In genomic region chr4:185117300-185117934, GRCh38 we compare ENCODE assay signal across 25 cellular contexts. TPM values are rescaled to one million over a fixed set of nuclear protein-coding genes. Genes with fewer than 3 reads are reported as not detected.
DNase-seq lines count a peak whose midpoint lies in the region; ATAC-seq, FAIRE-seq and TF ChIP-seq lines count a peak whose summit lies in the region.
"Had no signal": no experiment of that assay in that cellular context is flagged by ENCODE, and none has a peak within 500 bp of the region (broad histone marks: within the 10 kb centered on the region; RNA-seq: fewer than 3 reads in every experiment).

No MANE protein-coding gene starts in this region.

- TF ChIP-seq POLR2A in K562 (conservative IDR thresholded peaks at IDR 0.05), result no peak

- no peak for TF ChIP-seq CTCF in K562 (IDR thresholded peaks at IDR 0.05 in 2 of 3, conservative IDR thresholded peaks at IDR 0.05 in 1 of 3; ENCODE audit: insufficient read depth in 2 of 3, low read depth in 1 of 3, low read length in 3 of 3)
- no peak for TF ChIP-seq CTCF in nephron (IDR thresholded peaks at IDR 0.05; ENCODE audit: unreplicated experiment in 3 of 3)

- no peaks in the 10 kb centered on the region for H3K9me3 ChIP-seq in BLaER1 treated with 17β-estradiol and CSF1 and Interleukin-3, amounts not matched to agents 10 nM and 100 nM (replicated peaks in 1 of 11)
- H3K9me3 ChIP-seq in K562 (replicated peaks; ENCODE audit: control insufficient read depth, insufficient read depth, low read depth, low read length), result no peaks in the 10 kb centered on the region
- H3K9me3 ChIP-seq: BE2C had no signal

- no peaks in the 10 kb centered on the region for H3K9me1 ChIP-seq in K562 (ENCODE audit: control insufficient read depth, insufficient read depth, low read length)

- TF ChIP-seq RAD21 in K562 (CRISPR knock-in tag; conservative IDR thresholded peaks at IDR 0.05 in 1 of 2, IDR thresholded peaks at IDR 0.05 in 1 of 2), result no peak

- no peaks in the 10 kb centered on the region for H4K20me1 ChIP-seq in BLaER1 treated with 17β-estradiol and CSF1 and Interleukin-3, amounts not matched to agents 10 nM and 100 nM
- H4K20me1 ChIP-seq in K562 (replicated peaks; ENCODE audit: control insufficient read depth, insufficient read depth, low read length), result no peaks in the 10 kb centered on the region

- no peak overlapping the region for H3K27ac ChIP-seq in BLaER1 treated with 17β-estradiol and CSF1 and Interleukin-3, amounts not matched to agents 10 nM and 100 nM
- 0 out of 3 replicates have a peak overlapping the region, but pooled peaks have one; percentile 11 for H3K27ac ChIP-seq in K562 (ENCODE audit: extremely low read depth, low read depth, low read length)
- H3K27ac ChIP-seq: HL-60 had no signal

- H3K27me3 ChIP-seq in BLaER1 treated with 17β-estradiol and CSF1 and Interleukin-3, amounts not matched to agents 10 nM and 100 nM, result no peaks in the 10 kb centered on the region
- H3K27me3 ChIP-seq in K562 (ENCODE audit: control insufficient read depth in 2 of 2, insufficient read depth in 2 of 2, low read length in 2 of 2), result no peaks in the 10 kb centered on the region
- H3K27me3 ChIP-seq: BE2C had no signal

- no peak overlapping the region for H3K4me3 ChIP-seq in BLaER1 treated with 17β-estradiol and CSF1 and Interleukin-3, amounts not matched to agents 10 nM and 100 nM
- no peak overlapping the region for H3K4me3 ChIP-seq in K562

- peak overlapping the region; percentile 34 to 70 (median 67) for H3K27ac Mint-ChIP-seq in nephron
- H3K27ac Mint-ChIP-seq: CD4-positive, CD25-positive, alpha-beta regulatory T cell had no signal

- no peaks in the 10 kb centered on the region for H3K79me2 ChIP-seq in K562 (ENCODE audit: control insufficient read depth, insufficient read depth, low read length)

- H3K4me3 Mint-ChIP-seq in nephron, result no peak overlapping the region
- H3K4me3 Mint-ChIP-seq: CD4-positive, CD25-positive, alpha-beta regulatory T cell had no signal

- H3K4me1 ChIP-seq in BLaER1 treated with 17β-estradiol and CSF1 and Interleukin-3, amounts not matched to agents 10 nM and 100 nM, result peaks cover 12 to 28% (median 23%) of the 10 kb centered on the region in 10 experiments
- peaks cover 5 to 38% of the 10 kb centered on the region in 2 experiments for H3K4me1 ChIP-seq in K562 (replicated peaks in 1 of 2; ENCODE audit: control insufficient read depth in 2 of 2, insufficient read depth in 2 of 2, low read length in 2 of 2)

- in situ Hi-C loops in K562 (cut with MboI), result no loop called here

- DNase-seq in NCI-H82 (lab: John Stamatoyannopoulos, UW), result peak; percentile 12
- no peak for DNase-seq in NCI-H82 treated with DMSO at 0.1 percent for 48 hours (lab: John Stamatoyannopoulos, UW; ENCODE audit: unreplicated experiment)
- peak in 2 of 4 experiments; percentile 68 to 84 for DNase-seq in K562 (ENCODE audit: extremely low read depth in 1 of 4, low spot score in 3 of 4)
- no peak for DNase-seq in activated CD4-positive, alpha-beta T cell treated with anti-CD3 and anti-CD28 coated beads, Interleukin-2, amount 50 U/mL, for 1 hour
- no peak for DNase-seq in hypothalamus (lab: John Stamatoyannopoulos, UW)
- DNase-seq in OCI-M1 (lab: John Stamatoyannopoulos, UW), result no peak
- DNase-seq: 8988T; ACHN; BE2C; CD4-positive, CD25-positive, alpha-beta regulatory T cell; GOT3; HCEC 1CT; Karpas-422; NCI-H1092 treated with DMSO at 0.1 percent for 48 hours; NCI-H1436; NCI-H187 treated with DMSO at 0.1 percent for 48 hours; NCI-H446; NCI-H524 treated with DMSO at 0.1 percent for 48 hours; NCI-H774; RPMI8226; SHP77 had no signal

- FAIRE-seq in K562 (lab: Jason Lieb, UNC), result peak; percentile 79
- FAIRE-seq: GM18507 had no signal

- peak overlapping the region; percentile 55 for H2AFZ ChIP-seq in K562 (ENCODE audit: low read depth, low read length)

- peak; percentile 80 for ATAC-seq in K562

- peaks cover 45% of the 10 kb centered on the region for H3K4me1 Mint-ChIP-seq in nephron

- POLR2A ChIA-PET in K562 (lab: Yijun Ruan, JAX), result interaction anchor here (0.5 kb wide), 1 partner anchor 910 kb away, joined by 3 read pairs; no protein-coding TSS in a partner anchor

- intact Hi-C loops in K562 (cut with micrococcal nuclease), result no loop called here

- H3K9me3 Mint-ChIP-seq in nephron, result no peaks in the 10 kb centered on the region
- H3K9me3 Mint-ChIP-seq: CD4-positive, CD25-positive, alpha-beta regulatory T cell had no signal

- H3K36me3 ChIP-seq in BLaER1 treated with 17β-estradiol and CSF1 and Interleukin-3, amounts not matched to agents 10 nM and 100 nM, result no peaks in the 10 kb centered on the region
- no peaks in the 10 kb centered on the region for H3K36me3 ChIP-seq in K562 (ENCODE audit: control insufficient read depth, insufficient read depth, low read length)
- H3K36me3 ChIP-seq: BE2C had no signal

- WGBS in K562 (ENCODE audit: insufficient coverage, low coverage, missing lambda C conversion rate), result 16% methylated on average over 6 of the region's 7 CpGs

- H3K36me3 Mint-ChIP-seq in nephron (ENCODE audit: low read depth), result no peaks in the 10 kb centered on the region
- H3K36me3 Mint-ChIP-seq: CD4-positive, CD25-positive, alpha-beta regulatory T cell had no signal

- CTCF ChIA-PET in K562 (lab: Yijun Ruan, JAX; ENCODE audit: low intra/inter-chr PET ratio), result interaction anchor here (1.3 kb wide), 1 partner anchor 78 kb away, joined by 3 read pairs; no protein-coding TSS in a partner anchor

- H3K9ac ChIP-seq in BLaER1 treated with 17β-estradiol and CSF1 and Interleukin-3, amounts not matched to agents 10 nM and 100 nM, result no peak overlapping the region
- 0 out of 4 replicates have a peak overlapping the region, but pooled peaks of 1 of the 2 experiments have one; percentile 8 for H3K9ac ChIP-seq in K562 (ENCODE audit: insufficient read depth in 1 of 2, low read depth in 2 of 2, low read length in 2 of 2)

- H3K27me3 Mint-ChIP-seq in nephron (ENCODE audit: low read depth), result no peaks in the 10 kb centered on the region

- BruUV-seq in K562 (replicated peaks; lab: Mats Ljungman, UMichigan), result no TSS peak

- H3K4me2 ChIP-seq in BLaER1 treated with 17β-estradiol and CSF1 and Interleukin-3, amounts not matched to agents 10 nM and 100 nM, result peak overlapping the region in 7 of 11 experiments; percentile 4 to 54 (median 38); a peak in 10 of 22 replicates
- peak overlapping the region; percentile 43; the same call in 1 of the 2 replicates for H3K4me2 ChIP-seq in K562 (ENCODE audit: insufficient read depth, low read length)

- TF ChIP-seq EP300 in K562 (IDR thresholded peaks at IDR 0.05; ENCODE audit: low read length), result no peak

TF ChIP-seq in K562, 482 proteins besides CTCF, POLR2A, EP300 and RAD21 (continues in another document):
- TF ChIP-seq STAT5B (CRISPR knock-in tag; IDR thresholded peaks at IDR 0.05) (no peak), KDM1A (IDR thresholded peaks at IDR 0.05) (0 out of 4 replicates have a peak, but pooled peaks of 1 of the 2 experiments have one; percentile 12), ZNF12 (CRISPR knock-in tag; IDR thresholded peaks at IDR 0.05) (no peak), ZNF589 (CRISPR knock-in tag; IDR thresholded peaks at IDR 0.05; ENCODE audit: low read depth) (no peak), ZNF561 (CRISPR knock-in tag; conservative IDR thresholded peaks at IDR 0.05) (no peak), ZNF347 (CRISPR knock-in tag; IDR thresholded peaks at IDR 0.05; ENCODE audit: low read depth) (no peak), ELK3 (CRISPR knock-in tag; IDR thresholded peaks at IDR 0.05) (no peak), MNT (conservative IDR thresholded peaks at IDR 0.05) (no peak), ZNF174 (CRISPR knock-in tag; IDR thresholded peaks at IDR 0.05) (no peak), GTF2F1 (IDR thresholded peaks at IDR 0.05; ENCODE audit: low read depth, low read length) (no peak), ZNF41 (CRISPR knock-in tag; conservative IDR thresholded peaks at IDR 0.05) (no peak)

RNA-seq across cellular contexts. Expression of gene SLC25A4, which starts 25.6 kb away (rescaled TPM):
- total RNA-seq in K562 (2011; cell fraction: chromatin; rRNA removed; ENCODE audit: low replicate concordance), result 11.5 and 23.4 TPM in 2 replicates
- 18.2 and 20.8 TPM in 2 replicates for total RNA-seq in K562 (2011; cell fraction: nucleolus; rRNA removed)
- 18.3 and 19.0 TPM in 2 replicates for total RNA-seq in K562 (2011; cell fraction: nucleoplasm; rRNA removed)
- total RNA-seq in K562 (2014; rRNA removed) (18.2 and 24.5 TPM in 2 replicates), K562 (2014; rRNA removed; fragmentation: Illumina TruSeq; extraction: Trizol) (17.7 and 19.5 TPM in 2 replicates), K562 (2015; rRNA removed; fragmentation: Illumina TruSeq; extraction: Trizol) (16.9 and 19.6 TPM in 2 replicates), K562 (2021) (28.4 and 30.3 TPM in 2 replicates)
- polyA plus RNA-seq in K562 (2011; rRNA removed) (28.6 and 29.8 TPM in 2 replicates), K562 (2014; fragmentation: Illumina TruSeq; extraction: Trizol) (17.5 and 19.7 TPM in 2 replicates), K562 (2014; fragmentation: Nextera tagmentation; extraction: Ambion mirVana) (10 to 100 TPM in 1 of 2 experiments, 1 to 10 TPM in 1; 8.3 to 13.6 TPM), K562 (2014; rRNA removed) (25.5 and 27.4 TPM in 2 replicates)
- polyA plus RNA-seq in K562 (2011; cell fraction: cytosol; rRNA removed), result 23.4 and 25.3 TPM in 2 replicates
- 33.8 and 41.2 TPM in 2 replicates for polyA plus RNA-seq in K562 (2011; cell fraction: nucleus; rRNA removed)
- 29.1 and 29.6 TPM in 2 replicates for polyA plus RNA-seq in K562 (2012)
- 12.5 and 13.2 TPM in 2 replicates for polyA minus RNA-seq in K562 (2011; rRNA and poly(A)+ RNA removed)
- 12.5 and 14.7 TPM in 2 replicates for polyA minus RNA-seq in K562 (2011; cell fraction: cytosol; rRNA and poly(A)+ RNA removed)
- 10.0 and 15.6 TPM in 2 replicates for polyA minus RNA-seq in K562 (2011; cell fraction: nucleus; rRNA and poly(A)+ RNA removed)
